Comparison of ENCODE assay signal across 26 cellular contexts in genomic region chr7:64294701-64295420, GRCh38.
"Had no signal": no experiment of that assay in that cellular context is flagged by ENCODE, and none has a peak within 500 bp of the region (broad histone marks: within the 10 kb centered on the region; RNA-seq: fewer than 3 reads in every experiment).

No MANE protein-coding gene starts in this region.

- DNase-seq: naive thymus-derived CD4-positive, alpha-beta T cell; natural killer cell; ovary; posterior cingulate gyrus; retina; right cardiac atrium; right lobe of liver; sigmoid colon; small intestine; stimulated activated CD4-positive, alpha-beta T cell treated with anti-CD3 and anti-CD28 coated beads, Interleukin-15, amount 100 ng/mL, for 24 hours; stimulated activated CD4-positive, alpha-beta T cell treated with anti-CD3 and anti-CD28 coated beads, Interleukin-2, amount 100 ng/mL, for 24 hours; stimulated activated CD4-positive, alpha-beta T cell treated with anti-CD3 and anti-CD28 coated beads, Interleukin-2, amount 100 ng/mL, for 48 hours; stimulated activated CD4-positive, alpha-beta T cell treated with anti-CD3 and anti-CD28 coated beads, Interleukin-4, amount 100 ng/mL, for 24 hours; stimulated activated naive B cell treated with anti-CD40 and anti-IgM and Interleukin-4, amounts not matched to agents 10 μg/mL and 1 μg/mL and 100 μg/mL, for 72 hours; stimulated activated naive CD4-positive, alpha-beta T cell treated with Interleukin-2 at 50 U/mL for 16 hours; stomach; thyroid gland; trophoblast cell; upper lobe of right lung had no signal

- H3K36me3 ChIP-seq: neural progenitor cell, ovary, prostate gland, right lobe of liver, sigmoid colon, stomach, thoracic aorta, thyroid gland, tibial nerve, upper lobe of right lung, vagina had no signal

- H3K9me3 ChIP-seq: ovary, prostate gland, right lobe of liver, sigmoid colon, stomach, thoracic aorta, thyroid gland, tibial nerve, upper lobe of right lung, vagina had no signal

- H3K27me3 ChIP-seq: neural progenitor cell, ovary, right lobe of liver, sigmoid colon, stomach, thyroid gland, tibial nerve, upper lobe of right lung, vagina had no signal

- ATAC-seq: naive thymus-derived CD4-positive, alpha-beta T cell; natural killer cell; right cardiac atrium; right lobe of liver; stimulated activated effector memory CD8-positive, alpha-beta T cell treated with anti-CD3 and anti-CD28 coated beads, Interleukin-12 subunit alpha, Interleukin-12 subunit beta, amount 100 ng/mL, for 72 hours; stimulated activated naive B cell treated with anti-CD40 and anti-IgM and Interleukin-4, amounts not matched to agents 10 μg/mL and 1 μg/mL and 100 μg/mL, for 72 hours; upper lobe of right lung had no signal

- H3K4me1 ChIP-seq: neural progenitor cell, parathyroid adenoma, prostate gland, right lobe of liver, sigmoid colon, stomach, thyroid gland, tibial nerve, upper lobe of right lung, vagina had no signal

- H3K4me3 ChIP-seq: neural progenitor cell, ovary, prostate gland, right lobe of liver, sigmoid colon, stomach, thoracic aorta, thyroid gland, tibial nerve, upper lobe of right lung, vagina had no signal

- H3K27ac ChIP-seq: neural progenitor cell, ovary, parathyroid adenoma, prostate gland, right lobe of liver, sigmoid colon, stomach, thoracic aorta, thyroid gland, tibial nerve, upper lobe of right lung, vagina had no signal
